ENCODE assay signal across 11 cellular contexts in genomic region chr17:74214642-74215331, GRCh38. TPM values are rescaled to one million over a fixed set of nuclear protein-coding genes. Genes with fewer than 3 reads are reported as not detected.
DNase-seq lines count a peak whose midpoint lies in the region; ATAC-seq and TF ChIP-seq lines count a peak whose summit lies in the region.
"Had no signal": no experiment of that assay in that cellular context is flagged by ENCODE, and none has a peak within 500 bp of the region (broad histone marks: within the 10 kb centered on the region; RNA-seq: fewer than 3 reads in every experiment).

No MANE protein-coding gene starts in this region.

- no peak overlapping the region for H3K27ac Mint-ChIP-seq in activated CD4-positive, alpha-beta T cell treated with anti-CD3 and anti-CD28 coated beads for 36 hours
- no peak overlapping the region for H3K27ac Mint-ChIP-seq in activated B cell treated with CpG ODN at 0.5 μM for 24 hours
- peak overlapping the region; percentile 42 for H3K27ac Mint-ChIP-seq in stimulated activated naive B cell treated with anti-CD40 and anti-IgM and Interleukin-4, amounts not matched to agents 10 μg/mL and 1 μg/mL and 100 μg/mL, for 72 hours

- peak overlapping the region in 1 of 4 donors; percentile 61 for H3K4me3 ChIP-seq in Peyer's patch

- CTCF ChIA-PET in activated CD4-positive, alpha-beta T cell treated with anti-CD3 and anti-CD28 coated beads for 36 hours (lab: Charles Lee) = interaction anchor here (1.2 kb wide), 1 partner anchor 15 kb away, joined by 5 read pairs; no protein-coding TSS in a partner anchor
- CTCF ChIA-PET in activated B cell treated with CpG ODN at 0.5 μM for 24 hours (lab: Charles Lee) = no interaction called here

- no peaks in the 10 kb centered on the region for H3K9me3 Mint-ChIP-seq in activated CD4-positive, alpha-beta T cell treated with anti-CD3 and anti-CD28 coated beads for 36 hours (ENCODE audit: low read depth)
- peaks cover 4% of the 10 kb centered on the region for H3K9me3 Mint-ChIP-seq in activated B cell treated with CpG ODN at 0.5 μM for 24 hours
- H3K9me3 Mint-ChIP-seq in stimulated activated naive B cell treated with anti-CD40 and anti-IgM and Interleukin-4, amounts not matched to agents 10 μg/mL and 1 μg/mL and 100 μg/mL, for 72 hours = peaks cover 0 to 3% of the 10 kb centered on the region in 2 donors

- H3K36me3 Mint-ChIP-seq in activated CD4-positive, alpha-beta T cell treated with anti-CD3 and anti-CD28 coated beads for 36 hours (ENCODE audit: low read depth) = peaks cover 22% of the 10 kb centered on the region
- peaks cover 13% of the 10 kb centered on the region for H3K36me3 Mint-ChIP-seq in activated B cell treated with CpG ODN at 0.5 μM for 24 hours (ENCODE audit: low read depth)
- peaks cover 20 to 56% of the 10 kb centered on the region in 2 donors for H3K36me3 Mint-ChIP-seq in stimulated activated naive B cell treated with anti-CD40 and anti-IgM and Interleukin-4, amounts not matched to agents 10 μg/mL and 1 μg/mL and 100 μg/mL, for 72 hours

- H3K27me3 ChIP-seq in Peyer's patch = no peaks in the 10 kb centered on the region

- intact Hi-C loops in activated CD4-positive, alpha-beta T cell treated with anti-CD3 and anti-CD28 coated beads for 36 hours (cut with DNase I, micrococcal nuclease) = loop anchor here (5.0 kb wide), 7 partner anchors 68 to 1002 kb away; partner anchors contain the start of gene NAT9 (in 1 of the 2)
- intact Hi-C loops in activated B cell treated with CpG ODN at 0.5 μM for 24 hours (cut with micrococcal nuclease) (loop anchor here (5.0 kb wide), 1 partner anchor 658 kb away; the partner anchor contains the start of gene FDXR), left ventricle myocardium superior (cut with micrococcal nuclease) (loop anchor here (5.0 kb wide), 1 partner anchor 88 kb away; no protein-coding TSS in a partner anchor)

- peaks cover 0 to 37% (median 15%) of the 10 kb centered on the region in 4 donors for H3K4me1 ChIP-seq in Peyer's patch

- H3K4me1 Mint-ChIP-seq in activated CD4-positive, alpha-beta T cell treated with anti-CD3 and anti-CD28 coated beads for 36 hours = peaks cover 48% of the 10 kb centered on the region
- H3K4me1 Mint-ChIP-seq in activated B cell treated with CpG ODN at 0.5 μM for 24 hours = peaks cover 45% of the 10 kb centered on the region
- peaks cover 45 to 76% of the 10 kb centered on the region in 2 donors for H3K4me1 Mint-ChIP-seq in stimulated activated naive B cell treated with anti-CD40 and anti-IgM and Interleukin-4, amounts not matched to agents 10 μg/mL and 1 μg/mL and 100 μg/mL, for 72 hours

- peak overlapping the region; percentile 74 for H3K4me3 Mint-ChIP-seq in activated CD4-positive, alpha-beta T cell treated with anti-CD3 and anti-CD28 coated beads for 36 hours
- H3K4me3 Mint-ChIP-seq in activated B cell treated with CpG ODN at 0.5 μM for 24 hours = peak overlapping the region; percentile 86
- H3K4me3 Mint-ChIP-seq in stimulated activated naive B cell treated with anti-CD40 and anti-IgM and Interleukin-4, amounts not matched to agents 10 μg/mL and 1 μg/mL and 100 μg/mL, for 72 hours = peak overlapping the region; percentile 81 to 94

- no peaks in the 10 kb centered on the region for H3K27me3 Mint-ChIP-seq in activated CD4-positive, alpha-beta T cell treated with anti-CD3 and anti-CD28 coated beads for 36 hours
- H3K27me3 Mint-ChIP-seq in activated B cell treated with CpG ODN at 0.5 μM for 24 hours = no peaks in the 10 kb centered on the region
- H3K27me3 Mint-ChIP-seq in stimulated activated naive B cell treated with anti-CD40 and anti-IgM and Interleukin-4, amounts not matched to agents 10 μg/mL and 1 μg/mL and 100 μg/mL, for 72 hours = no peaks in the 10 kb centered on the region

- TF ChIP-seq CTCF in activated B cell treated with CpG ODN at 0.5 μM for 24 hours (IDR thresholded peaks at IDR 0.05) (no peak), Peyer's patch (IDR thresholded peaks at IDR 0.05) (no peak)

- H3K9me3 ChIP-seq in Peyer's patch = no peaks in the 10 kb centered on the region

- TF ChIP-seq POLR2A in Peyer's patch (IDR thresholded peaks at IDR 0.05) = no peak

- no peak for DNase-seq in activated CD4-positive, alpha-beta T cell treated with anti-CD3 and anti-CD28 coated beads for 36 hours
- no peak for DNase-seq in activated CD4-positive, alpha-beta T cell treated with anti-CD3 and anti-CD28 coated beads, Interleukin-2, amount 50 U/mL, for 1 hour
- DNase-seq in activated B cell treated with CpG ODN at 0.5 μM for 24 hours = no peak
- peak; percentile 60 for DNase-seq in left ventricle myocardium superior
- DNase-seq in stimulated activated naive B cell treated with anti-CD40 and anti-IgM and Interleukin-4, amounts not matched to agents 10 μg/mL and 1 μg/mL and 100 μg/mL, for 72 hours = no peak
- DNase-seq in LoVo (ENCODE audit: low spot score) = no peak
- DNase-seq in GDM1 (lab: John Stamatoyannopoulos, UW) = no peak
- DNase-seq in Peyer's patch = no peak
- DNase-seq: activated gamma-delta T cell, NCI-H1048 had no signal

- no peak for ATAC-seq in activated CD4-positive, alpha-beta T cell treated with anti-CD3 and anti-CD28 coated beads for 36 hours
- no peak for ATAC-seq in activated B cell treated with CpG ODN at 0.5 μM for 24 hours (ENCODE audit: low read depth)
- ATAC-seq in left ventricle myocardium superior = peak; percentile 65
- no peak for ATAC-seq in stimulated activated naive B cell treated with anti-CD40 and anti-IgM and Interleukin-4, amounts not matched to agents 10 μg/mL and 1 μg/mL and 100 μg/mL, for 72 hours (replicated peaks)

- H3K27ac ChIP-seq in Peyer's patch = peak overlapping the region in 1 of 4 donors; percentile 80

- peaks cover 0 to 4% (median 0%) of the 10 kb centered on the region in 3 donors for H3K36me3 ChIP-seq in Peyer's patch

- POLR2A ChIA-PET in activated CD4-positive, alpha-beta T cell treated with anti-CD3 and anti-CD28 coated beads for 36 hours (lab: Charles Lee) = no interaction called here
- POLR2A ChIA-PET in activated B cell treated with CpG ODN at 0.5 μM for 24 hours (lab: Charles Lee) = interaction anchor here (1.3 to 2.5 kb wide), 2 partner anchors 11 to 252 kb away, joined by 3 to 28 read pairs; partner anchors contain the start of genes CD300A and RPL38

RNA-seq across cellular contexts. Expression of gene TTYH2, which starts 1.4 kb away (rescaled TPM):
- total RNA-seq in activated CD4-positive, alpha-beta T cell treated with anti-CD3 and anti-CD28 coated beads for 36 hours = 1 to 10 TPM; 2.7 to 3.4 TPM
- 2.9 and 3.8 TPM in 2 replicates for total RNA-seq in activated B cell treated with CpG ODN at 0.5 μM for 24 hours
- total RNA-seq in left ventricle myocardium superior = 42.6 TPM
- total RNA-seq in Peyer's patch = 10 to 100 TPM in 1 of 4 donors, 1 to 10 TPM in 3; 1.2 to 24.8 (median 3.1) TPM

RNA-seq across cellular contexts. Expression of gene RPL38, which starts 11.3 kb away (rescaled TPM):
- total RNA-seq in activated CD4-positive, alpha-beta T cell treated with anti-CD3 and anti-CD28 coated beads for 36 hours = 1,000 to 10,000 TPM; 1,648 to 1,818 TPM
- 1,330 and 1,676 TPM in 2 replicates for total RNA-seq in activated B cell treated with CpG ODN at 0.5 μM for 24 hours
- total RNA-seq in left ventricle myocardium superior = 724 TPM
- 100 to 1,000 TPM; 222 to 392 (median 289) TPM for total RNA-seq in Peyer's patch

RNA-seq across cellular contexts. Expression of gene DNAI2, which starts 59.2 kb away (rescaled TPM):
- under 1 TPM; 0.14 to 0.49 TPM for total RNA-seq in activated CD4-positive, alpha-beta T cell treated with anti-CD3 and anti-CD28 coated beads for 36 hours
- not detected in 2 replicates for total RNA-seq in activated B cell treated with CpG ODN at 0.5 μM for 24 hours
- total RNA-seq in left ventricle myocardium superior = not detected
- not detected for total RNA-seq in Peyer's patch
- total RNA-seq: SK-MEL-5 had no signal
